In genomic region chr4:15182600-15183222, GRCh38 we compare ENCODE assay signal across 15 cellular contexts.
DNase-seq lines count a peak whose midpoint lies in the region; ATAC-seq, FAIRE-seq and TF ChIP-seq lines count a peak whose summit lies in the region.
"Had no signal": no experiment of that assay in that cellular context is flagged by ENCODE, and none has a peak within 500 bp of the region (broad histone marks: within the 10 kb centered on the region; RNA-seq: fewer than 3 reads in every experiment).

No MANE protein-coding gene starts in this region.

- H3K4me1 Mint-ChIP-seq in MCF 10A (ENCODE audit: insufficient read depth, unreplicated experiment), result no peaks in the 10 kb centered on the region
- H3K4me1 Mint-ChIP-seq: B cell had no signal

- CTCF ChIA-PET in MCF 10A (lab: Yijun Ruan, JAX), result interaction anchor here (0.7 to 1.2 kb wide), 5 partner anchors 14 to 1528 kb away, joined by 3 to 4 read pairs (median 4); no protein-coding TSS in a partner anchor

- no peaks in the 10 kb centered on the region for H3K36me3 Mint-ChIP-seq in MCF 10A (ENCODE audit: insufficient read depth, unreplicated experiment)

- H3K27me3 Mint-ChIP-seq in MCF 10A (ENCODE audit: insufficient read depth, unreplicated experiment), result no peaks in the 10 kb centered on the region

- H3K27ac ChIP-seq in breast epithelium, result no peak overlapping the region
- H3K27ac ChIP-seq: VCaP had no signal

- no peaks in the 10 kb centered on the region for H3K9me3 Mint-ChIP-seq in MCF 10A (ENCODE audit: unreplicated experiment)
- H3K9me3 Mint-ChIP-seq: HFFc6, nephron had no signal

- H3K27ac Mint-ChIP-seq in MCF 10A (ENCODE audit: low read depth, unreplicated experiment), result no peak overlapping the region
- H3K27ac Mint-ChIP-seq: B cell, HFFc6, nephron had no signal

- H3K4me1 ChIP-seq in breast epithelium, result no peaks in the 10 kb centered on the region

- no peaks in the 10 kb centered on the region for H3K9me3 ChIP-seq in breast epithelium

- H3K4me3 ChIP-seq in breast epithelium (no peak overlapping the region), bronchial epithelial cell (ENCODE audit: low read depth, low read length) (no peak overlapping the region)
- H3K4me3 ChIP-seq: GM12878 had no signal

- no peak for TF ChIP-seq POLR2A in breast epithelium (IDR thresholded peaks at IDR 0.05)

- intact Hi-C loops in MCF 10A (cut with micrococcal nuclease) (no loop called here), breast epithelium (cut with DNase I; ENCODE audit: low total_unique reads) (no loop called here)

- DNase-seq in MCF 10A (ENCODE audit: unreplicated experiment), result peak; percentile 25
- DNase-seq in breast epithelium (ENCODE audit: low spot score in 2 of 2), result no peak
- peak; percentile 72 for DNase-seq in bronchial epithelial cell (ENCODE audit: low read depth)
- peak; percentile 18 for DNase-seq in stimulated activated naive CD8-positive, alpha-beta T cell treated with anti-CD3 and anti-CD28 coated beads, Interleukin-15, Interleukin-2, amounts not matched to agents 100 U/mL and 50 U/mL, for 24 hours
- no peak for DNase-seq in NCI-H2029 (lab: John Stamatoyannopoulos, UW)
- DNase-seq in NCI-H526 (lab: John Stamatoyannopoulos, UW), result no peak
- DNase-seq: central memory CD4-positive, alpha-beta T cell; HFFc6; MM.1S had no signal

- ATAC-seq in HG03469 (IDR thresholded peaks at IDR 0.05; ENCODE audit: unreplicated experiment) (peak; percentile 80), GM19328 (IDR thresholded peaks at IDR 0.05; ENCODE audit: unreplicated experiment) (no peak)
- ATAC-seq in stimulated activated naive CD8-positive, alpha-beta T cell treated with anti-CD3 and anti-CD28 coated beads, Interleukin-15, Interleukin-2, amounts not matched to agents 100 U/mL and 50 U/mL, for 24 hours, result peak; percentile 84
- ATAC-seq: GM12878 had no signal

- no peaks in the 10 kb centered on the region for H3K36me3 ChIP-seq in breast epithelium
- H3K36me3 ChIP-seq in bronchial epithelial cell (ENCODE audit: control insufficient read depth, insufficient read depth, low read length), result no peaks in the 10 kb centered on the region

- TF ChIP-seq CTCF in MCF 10A (IDR thresholded peaks at IDR 0.05; ENCODE audit: unreplicated experiment), result no peak
- no peak for TF ChIP-seq CTCF in breast epithelium (IDR thresholded peaks at IDR 0.05)
- TF ChIP-seq CTCF in bronchial epithelial cell (IDR thresholded peaks at IDR 0.05; ENCODE audit: insufficient read depth, low read length, severe bottlenecking), result no peak

- FAIRE-seq in bronchial epithelial cell (lab: Jason Lieb, UNC), result peak; percentile 23
- FAIRE-seq: GM12878 had no signal

- no peak overlapping the region for H3K4me3 Mint-ChIP-seq in MCF 10A (ENCODE audit: unreplicated experiment)
- H3K4me3 Mint-ChIP-seq: B cell, HFFc6, nephron had no signal

- POLR2A ChIA-PET in MCF 10A (lab: Yijun Ruan, JAX), result no interaction called here

- H3K27me3 ChIP-seq in breast epithelium, result no peaks in the 10 kb centered on the region
- no peaks in the 10 kb centered on the region for H3K27me3 ChIP-seq in bronchial epithelial cell (ENCODE audit: control insufficient read depth, insufficient read depth, low read length)

- no TSS peak for BruUV-seq in MCF 10A (replicated peaks; lab: Mats Ljungman, UMichigan)

Comparison
In these comparisons a context has a peak if more than half of its experiments do, and no peak if none do; other contexts are left out.
1. DNase-seq: peak in MCF 10A (single experiment), bronchial epithelial cell (single experiment) and stimulated activated naive CD8-positive, alpha-beta T cell treated with anti-CD3 and anti-CD28 coated beads, Interleukin-15, Interleukin-2, amounts not matched to agents 100 U/mL and 50 U/mL, for 24 hours (single experiment); none in breast epithelium (0 of 2), NCI-H2029 (single experiment) and NCI-H526 (0 of 2).